In genomic region chr1:205443585-205444299, GRCh38 we compare ENCODE assay signal across 25 cellular contexts. TPM values are rescaled to one million over a fixed set of nuclear protein-coding genes. Genes with fewer than 3 reads are reported as not detected.
DNase-seq lines count a peak whose midpoint lies in the region; ATAC-seq and TF ChIP-seq lines count a peak whose summit lies in the region.
"Had no signal": no experiment of that assay in that cellular context is flagged by ENCODE, and none has a peak within 500 bp of the region (broad histone marks: within the 10 kb centered on the region; RNA-seq: fewer than 3 reads in every experiment).

No MANE protein-coding gene starts in this region.

- POLR2A ChIA-PET in HCT116 (lab: Charles Lee) (interaction anchor here (3.1 kb wide), 1 partner anchor 7 kb away, joined by 18 read pairs; no protein-coding TSS in a partner anchor), PC-9 (lab: Charles Lee; ENCODE audit: unreplicated experiment) (interaction anchor here (0.6 kb wide), 1 partner anchor 188 kb away, joined by 5 read pairs; no protein-coding TSS in a partner anchor)
- POLR2A ChIA-PET in activated CD8-positive, alpha-beta T cell treated with anti-CD3 and anti-CD28 coated beads, Interleukin-2, amount 10 ng/mL, durations not matched to agents 7 days and 5 days (lab: Charles Lee) = interaction anchor here (0.6 kb wide), 1 partner anchor 29 kb away, joined by 3 read pairs; no protein-coding TSS in a partner anchor

- DNase-seq in HCT116 (ENCODE audit: low read depth, low spot score) (no peak), PC-9 (no peak), dorsolateral prefrontal cortex (peak in 1 of 10 donors; percentile 25), smooth muscle cell (lab: John Stamatoyannopoulos, UW; ENCODE audit: unreplicated experiment) (no peak), colonic mucosa (no peak)
- no peak for DNase-seq in activated CD4-positive, alpha-beta T cell treated with anti-CD3 and anti-CD28 coated beads for 48 hours
- DNase-seq in activated CD8-positive, alpha-beta T cell treated with anti-CD3 and anti-CD28 coated beads, Interleukin-2, amount 10 ng/mL, durations not matched to agents 7 days and 5 days = no peak
- DNase-seq: activated CD4-positive, alpha-beta T cell treated with anti-CD3 and anti-CD28 coated beads, Interleukin-2, amount 10 ng/mL, durations not matched to agents 7 days and 5 days; KG1; left cardiac atrium; mesenchymal stem cell; MV-4-11; naive thymus-derived CD4-positive, alpha-beta T cell; NCI-H2171; NCI-H526 treated with DMSO at 0.1 percent for 48 hours; OCI-M1; pancreas; right cardiac atrium; SIG-M5; stimulated activated CD4-positive, alpha-beta T cell treated with anti-CD3 and anti-CD28 coated beads, Interleukin-15, amount 100 ng/mL, for 24 hours had no signal

- H4K20me1 ChIP-seq in HCT116 (ENCODE audit: insufficient read depth) = no peaks in the 10 kb centered on the region
- peaks cover 12% of the 10 kb centered on the region for H4K20me1 ChIP-seq in PC-9 (ENCODE audit: insufficient read depth)
- H4K20me1 ChIP-seq in smooth muscle cell (ENCODE audit: low read depth) = peaks cover 53% of the 10 kb centered on the region

- no peaks in the 10 kb centered on the region for H3K36me3 Mint-ChIP-seq in activated CD8-positive, alpha-beta T cell treated with anti-CD3 and anti-CD28 coated beads, Interleukin-2, amount 10 ng/mL, durations not matched to agents 7 days and 5 days (ENCODE audit: low read depth)
- H3K36me3 Mint-ChIP-seq: CD14-positive monocyte; naive thymus-derived CD4-positive, alpha-beta T cell had no signal

- H3K9me3 ChIP-seq in HCT116 (ENCODE audit: control insufficient read depth in 1 of 2, insufficient read depth in 1 of 2, low read depth in 1 of 2, low read length in 2 of 2) (no peaks in the 10 kb centered on the region), PC-9 (ENCODE audit: insufficient read depth, low read depth) (no peaks in the 10 kb centered on the region), smooth muscle cell (replicated peaks; ENCODE audit: low read depth) (no peaks in the 10 kb centered on the region), colonic mucosa (no peaks in the 10 kb centered on the region)
- H3K9me3 ChIP-seq: HAP-1, pancreas had no signal

- no peak for ATAC-seq in HCT116
- ATAC-seq in activated CD8-positive, alpha-beta T cell treated with anti-CD3 and anti-CD28 coated beads, Interleukin-2, amount 10 ng/mL, durations not matched to agents 7 days and 5 days = no peak
- ATAC-seq: left cardiac atrium; naive thymus-derived CD4-positive, alpha-beta T cell; pancreas; right cardiac atrium had no signal

- CTCF ChIA-PET in HCT116 (lab: Charles Lee) = no interaction called here
- CTCF ChIA-PET in PC-9 (lab: Charles Lee) = no interaction called here
- CTCF ChIA-PET in activated CD8-positive, alpha-beta T cell treated with anti-CD3 and anti-CD28 coated beads, Interleukin-2, amount 10 ng/mL, durations not matched to agents 7 days and 5 days (lab: Charles Lee) = interaction anchor here (1.2 to 11.4 kb wide), 2 partner anchors 43 to 81 kb away, joined by 4 to 84 read pairs; no protein-coding TSS in a partner anchor

- H2AFZ ChIP-seq in HCT116 (ENCODE audit: low read depth, low read length, poor library complexity, severe bottlenecking) (no peak overlapping the region), PC-9 (no peak overlapping the region), smooth muscle cell (ENCODE audit: low read depth) (no peak overlapping the region)

- peaks cover 19% of the 10 kb centered on the region for H3K79me2 ChIP-seq in HCT116 (ENCODE audit: insufficient read depth, low read length)
- H3K79me2 ChIP-seq in PC-9 (ENCODE audit: low read depth) = peaks cover 40% of the 10 kb centered on the region
- H3K79me2 ChIP-seq in smooth muscle cell (ENCODE audit: low read depth) = peaks cover 11% of the 10 kb centered on the region

- no peaks in the 10 kb centered on the region for H3K27me3 ChIP-seq in HCT116 (ENCODE audit: insufficient read depth, low read length)
- H3K27me3 ChIP-seq in PC-9 (ENCODE audit: insufficient read depth, low read depth) = no peaks in the 10 kb centered on the region
- H3K27me3 ChIP-seq in dorsolateral prefrontal cortex = no peaks in the 10 kb centered on the region
- no peaks in the 10 kb centered on the region for H3K27me3 ChIP-seq in smooth muscle cell (ENCODE audit: low read depth)
- H3K27me3 ChIP-seq in colonic mucosa = no peaks in the 10 kb centered on the region
- H3K27me3 ChIP-seq: pancreas had no signal

- no peak overlapping the region for H3K4me3 Mint-ChIP-seq in activated CD8-positive, alpha-beta T cell treated with anti-CD3 and anti-CD28 coated beads, Interleukin-2, amount 10 ng/mL, durations not matched to agents 7 days and 5 days
- H3K4me3 Mint-ChIP-seq: activated CD4-positive, alpha-beta T cell treated with anti-CD3 and anti-CD28 coated beads, Interleukin-2, amount 10 ng/mL, durations not matched to agents 7 days and 5 days; CD14-positive monocyte; dendritic cell treated with granulocyte-macrophage colony-stimulating factor and Interleukin-4, amounts not matched to agents 40 ng/mL and 50 ng/mL, for 4 days; naive thymus-derived CD4-positive, alpha-beta T cell had no signal

- no peak for TF ChIP-seq RAD21 in HCT116 (IDR thresholded peaks at IDR 0.05; ENCODE audit: low read depth)

- H3K4me3 ChIP-seq in HCT116 (replicated peaks in 1 of 2; ENCODE audit: low read depth in 1 of 2, low read length in 2 of 2) (no peak overlapping the region), PC-9 (no peak overlapping the region), dorsolateral prefrontal cortex (peak overlapping the region in 47 of 59 donors; percentile 16 to 63 (median 51)), smooth muscle cell (no peak overlapping the region), colonic mucosa (no peak overlapping the region)
- H3K4me3 ChIP-seq: HAP-1, pancreas had no signal

- H3K9ac ChIP-seq in HCT116 (ENCODE audit: low read length) = 0 out of 2 replicates have a peak overlapping the region, but pooled peaks have one; percentile 52
- H3K9ac ChIP-seq in smooth muscle cell (ENCODE audit: low read depth) = no peak overlapping the region
- no peak overlapping the region for H3K9ac ChIP-seq in colonic mucosa (ENCODE audit: low read depth in 2 of 2, low read length in 2 of 2)

- peak overlapping the region; percentile 80; the same call in 1 of the 2 replicates for H3K27ac ChIP-seq in HCT116 (ENCODE audit: low read depth, low read length)
- H3K27ac ChIP-seq in PC-9 = peak overlapping the region; percentile 85; the same call in 1 of the 2 replicates
- peak overlapping the region in 47 of 59 donors; percentile 28 to 91 (median 71) for H3K27ac ChIP-seq in dorsolateral prefrontal cortex
- H3K27ac ChIP-seq in smooth muscle cell (ENCODE audit: low read depth) = no peak overlapping the region
- H3K27ac ChIP-seq in colonic mucosa = no peak overlapping the region

- H3F3A ChIP-seq in PC-9 (ENCODE audit: insufficient read depth, low read depth) = peaks cover 49% of the 10 kb centered on the region
- peaks cover 18% of the 10 kb centered on the region for H3F3A ChIP-seq in smooth muscle cell (ENCODE audit: low read depth)

- no peak overlapping the region for H3K27ac Mint-ChIP-seq in activated CD8-positive, alpha-beta T cell treated with anti-CD3 and anti-CD28 coated beads, Interleukin-2, amount 10 ng/mL, durations not matched to agents 7 days and 5 days
- H3K27ac Mint-ChIP-seq: activated CD4-positive, alpha-beta T cell treated with anti-CD3 and anti-CD28 coated beads, Interleukin-2, amount 10 ng/mL, durations not matched to agents 7 days and 5 days; activated T-helper 2 cell treated with anti-CD3 and anti-CD28 coated beads, Interferon-gamma antibody, Interleukin-2, Interleukin-4, amounts not matched to agents 10 μg/mL and 5 μg/mL and 100 μg/mL, durations not matched to agents 14 hours and 24 hours and 36 hours; CD14-positive monocyte; dendritic cell treated with granulocyte-macrophage colony-stimulating factor and Interleukin-4, amounts not matched to agents 40 ng/mL and 50 ng/mL, for 4 days had no signal

- no peaks in the 10 kb centered on the region for H3K9me3 Mint-ChIP-seq in activated CD8-positive, alpha-beta T cell treated with anti-CD3 and anti-CD28 coated beads, Interleukin-2, amount 10 ng/mL, durations not matched to agents 7 days and 5 days (ENCODE audit: insufficient read depth)
- H3K9me3 Mint-ChIP-seq: activated CD4-positive, alpha-beta T cell treated with anti-CD3 and anti-CD28 coated beads, Interleukin-2, amount 10 ng/mL, durations not matched to agents 7 days and 5 days; activated T-helper 2 cell treated with anti-CD3 and anti-CD28 coated beads, Interferon-gamma antibody, Interleukin-2, Interleukin-4, amounts not matched to agents 10 μg/mL and 5 μg/mL and 100 μg/mL, durations not matched to agents 14 hours and 24 hours and 36 hours; dendritic cell treated with granulocyte-macrophage colony-stimulating factor and Interleukin-4, amounts not matched to agents 40 ng/mL and 50 ng/mL, for 4 days; naive thymus-derived CD4-positive, alpha-beta T cell had no signal

- peaks cover 2% of the 10 kb centered on the region for H3K27me3 Mint-ChIP-seq in activated CD8-positive, alpha-beta T cell treated with anti-CD3 and anti-CD28 coated beads, Interleukin-2, amount 10 ng/mL, durations not matched to agents 7 days and 5 days (ENCODE audit: low read depth)

- no peaks in the 10 kb centered on the region for H3K9me2 ChIP-seq in HCT116 (ENCODE audit: insufficient read depth)
- H3K9me2 ChIP-seq in PC-9 (ENCODE audit: insufficient read depth) = no peaks in the 10 kb centered on the region

- 0 out of 2 replicates have a peak overlapping the region, but pooled peaks have one; percentile 72 for H3K4me2 ChIP-seq in HCT116 (ENCODE audit: low read length)
- 0 out of 2 replicates have a peak overlapping the region, but pooled peaks have one; percentile 66 for H3K4me2 ChIP-seq in PC-9
- H3K4me2 ChIP-seq in smooth muscle cell = peak overlapping the region; percentile 82

- H3K36me3 ChIP-seq in HCT116 (ENCODE audit: control insufficient read depth in 1 of 2, insufficient read depth in 2 of 2, low read length in 2 of 2) (peaks cover 0 to 8% of the 10 kb centered on the region in 2 experiments; a peak in 1 of 4 replicates), PC-9 (ENCODE audit: low read depth) (no peaks in the 10 kb centered on the region), smooth muscle cell (ENCODE audit: low read depth) (no peaks in the 10 kb centered on the region), colonic mucosa (no peaks in the 10 kb centered on the region)
- H3K36me3 ChIP-seq: HAP-1, pancreas had no signal

- RAD21 ChIA-PET in HCT116 (lab: Charles Lee; ENCODE audit: low non-redundant PET in 1 of 2, low total read pairs in 2 of 2, uncharacterized antibody in 2 of 2, unreplicated experiment in 2 of 2) = no interaction called here

- no peak for TF ChIP-seq POLR2A in HCT116 (IDR thresholded peaks at IDR 0.05; ENCODE audit: borderline replicate concordance, extremely low read depth, insufficient read depth, insufficient read length)

- intact Hi-C loops in HCT116 (cut with micrococcal nuclease) (loop anchor here (5.0 kb wide), 1 partner anchor 44 kb away; no protein-coding TSS in a partner anchor), PC-9 (cut with micrococcal nuclease; ENCODE audit: unreplicated experiment) (loop anchor here (5.0 kb wide), 1 partner anchor 46 kb away; no protein-coding TSS in a partner anchor), dorsolateral prefrontal cortex (cut with DNase I) (no loop called here), colonic mucosa (cut with DNase I) (no loop called here)

- no peak for TF ChIP-seq CTCF in HCT116 (IDR thresholded peaks at IDR 0.05 in 2 of 3, conservative IDR thresholded peaks at IDR 0.05 in 1 of 3; ENCODE audit: borderline replicate concordance in 1 of 3, insufficient read depth in 1 of 3, low read depth in 2 of 3, low read length in 2 of 3)
- no peak for TF ChIP-seq CTCF in PC-9 (conservative IDR thresholded peaks at IDR 0.05)
- TF ChIP-seq CTCF in dorsolateral prefrontal cortex (IDR thresholded peaks at IDR 0.05 in 54 of 56, conservative IDR thresholded peaks at IDR 0.05 in 2 of 56; ENCODE audit: low read depth in 1 of 56, partially characterized antibody in 56 of 56) = no peak
- no peak for TF ChIP-seq CTCF in smooth muscle cell (IDR thresholded peaks at IDR 0.05; ENCODE audit: borderline replicate concordance, insufficient read depth, poor library complexity, severe bottlenecking)
- no peak for TF ChIP-seq CTCF in colonic mucosa (IDR thresholded peaks at IDR 0.05)

- peaks cover 26% of the 10 kb centered on the region for H3K4me1 Mint-ChIP-seq in activated CD8-positive, alpha-beta T cell treated with anti-CD3 and anti-CD28 coated beads, Interleukin-2, amount 10 ng/mL, durations not matched to agents 7 days and 5 days (ENCODE audit: low read depth)

- 80% methylated on average over 7 of the region's 7 CpGs for WGBS in smooth muscle cell (ENCODE audit: low lambda C conversion rate)

- BruUV-seq in HCT116 (replicated peaks; lab: Mats Ljungman, UMichigan) (no TSS peak), PC-9 (replicated peaks; lab: Mats Ljungman, UMichigan) (no TSS peak)

- peaks cover 72 to 100% of the 10 kb centered on the region in 2 experiments for H3K4me1 ChIP-seq in HCT116 (ENCODE audit: control insufficient read depth in 1 of 2, insufficient read depth in 2 of 2, low read length in 2 of 2)
- H3K4me1 ChIP-seq in PC-9 (replicated peaks; ENCODE audit: insufficient read depth) = peaks cover 68% of the 10 kb centered on the region
- H3K4me1 ChIP-seq in smooth muscle cell (ENCODE audit: low read depth) = peaks cover 88% of the 10 kb centered on the region
- H3K4me1 ChIP-seq in colonic mucosa = peaks cover 13% of the 10 kb centered on the region

RNA-seq across cellular contexts. Expression of gene BLACAT1, which starts 12.1 kb away (rescaled TPM):
- total RNA-seq in HCT116 (2021; ENCODE audit: unreplicated experiment) (3.9 TPM), PC-9 (2021) (12.7 and 13.5 TPM in 2 replicates), dorsolateral prefrontal cortex (1 to 10 TPM in 107 of 120 experiments, under 1 TPM in 13; 0.46 to 4.5 (median 1.7) TPM), smooth muscle cell (1.3 and 3.9 TPM in 2 replicates), colonic mucosa (under 1 TPM; 0.20 to 0.37 TPM)
- 3.2 and 4.4 TPM in 2 replicates for polyA plus RNA-seq in HCT116 (2012)
- polyA plus RNA-seq in smooth muscle cell = 0.72 and 2.8 TPM in 2 replicates
- under 1 TPM; 0.16 TPM for total RNA-seq in activated CD8-positive, alpha-beta T cell treated with anti-CD3 and anti-CD28 coated beads, Interleukin-2, amount 10 ng/mL, durations not matched to agents 7 days and 5 days
- total RNA-seq: activated T-helper 2 cell treated with anti-CD3 and anti-CD28 coated beads, Interferon-gamma antibody, Interleukin-2, Interleukin-4, amounts not matched to agents 10 μg/mL and 5 μg/mL and 100 μg/mL, durations not matched to agents 14 hours and 24 hours and 36 hours; endothelial cell of umbilical vein had no signal
- polyA plus RNA-seq: CD14-positive monocyte, endothelial cell of umbilical vein had no signal

RNA-seq across cellular contexts. Expression of gene LEMD1, which starts 21.9 kb away (rescaled TPM):
- total RNA-seq in HCT116 (2021; ENCODE audit: unreplicated experiment) (11.9 TPM), PC-9 (2021) (16.7 and 22.1 TPM in 2 replicates), dorsolateral prefrontal cortex (1 to 10 TPM in 94 of 120 experiments, under 1 TPM in 5, not detected in 21; 0.71 to 6.6 (median 2.0) TPM), smooth muscle cell (1.3 and 5.8 TPM in 2 replicates), colonic mucosa (1 to 10 TPM in 1 of 2 donors, under 1 TPM in 1; 0.77 to 1.1 TPM)
- polyA plus RNA-seq in HCT116 (2012) = 14.9 and 21.8 TPM in 2 replicates
- polyA plus RNA-seq in smooth muscle cell = 8.0 and 15.0 TPM in 2 replicates
- total RNA-seq in activated CD8-positive, alpha-beta T cell treated with anti-CD3 and anti-CD28 coated beads, Interleukin-2, amount 10 ng/mL, durations not matched to agents 7 days and 5 days = under 1 TPM in 1 of 2 experiments, not detected in 1; 0.78 TPM
- total RNA-seq: activated T-helper 2 cell treated with anti-CD3 and anti-CD28 coated beads, Interferon-gamma antibody, Interleukin-2, Interleukin-4, amounts not matched to agents 10 μg/mL and 5 μg/mL and 100 μg/mL, durations not matched to agents 14 hours and 24 hours and 36 hours; endothelial cell of umbilical vein; left cardiac atrium; right cardiac atrium had no signal
- polyA plus RNA-seq: CD14-positive monocyte; endothelial cell of umbilical vein; naive thymus-derived CD4-positive, alpha-beta T cell; pancreas; right cardiac atrium had no signal

Comparison
In these comparisons a context has a peak if more than half of its experiments do, and no peak if none do; other contexts are left out.
1. H3K27ac ChIP-seq: peak in HCT116 (single experiment), PC-9 (single experiment) and dorsolateral prefrontal cortex (47 of 59); none in smooth muscle cell (single experiment) and colonic mucosa (single experiment).
2. H3K4me3 ChIP-seq: peak in dorsolateral prefrontal cortex (47 of 59); none in HCT116 (0 of 2), PC-9 (single experiment), smooth muscle cell (single experiment) and colonic mucosa (single experiment).
3. intact Hi-C loops: an anchor here in HCT116 (5.0 kb wide) and PC-9 (5.0 kb wide); none called in dorsolateral prefrontal cortex and colonic mucosa.
4. Peak in every context shown above with its lines, with median percentiles within 50 percentile points of each other: H3K4me2 ChIP-seq.